ENCODE assay signal across 9 cellular contexts in genomic region chr5:96968074-96968473, GRCh38. TPM values are rescaled to one million over a fixed set of nuclear protein-coding genes. Genes with fewer than 3 reads are reported as not detected.
DNase-seq lines count a peak whose midpoint lies in the region; ATAC-seq, FAIRE-seq and TF ChIP-seq lines count a peak whose summit lies in the region.
"Had no signal": no experiment of that assay in that cellular context is flagged by ENCODE, and none has a peak within 500 bp of the region (broad histone marks: within the 10 kb centered on the region; RNA-seq: fewer than 3 reads in every experiment).

No MANE protein-coding gene starts in this region.

- no peaks in the 10 kb centered on the region for H3K9me3 Mint-ChIP-seq in nephron
- H3K9me3 Mint-ChIP-seq in activated CD8-positive, alpha-beta memory T cell treated with anti-CD3 and anti-CD28 coated beads, Interleukin-2, amount 10 ng/mL, durations not matched to agents 7 days and 5 days (ENCODE audit: low read depth) = peaks cover 3% of the 10 kb centered on the region

- H3K27ac ChIP-seq in kidney (ENCODE audit: low read depth in 2 of 2, low read length in 2 of 2) = no peak overlapping the region

- H3K36me3 ChIP-seq in kidney (ENCODE audit: control insufficient read depth in 1 of 2, insufficient read depth in 2 of 2, low read length in 2 of 2) = no peaks in the 10 kb centered on the region

- ATAC-seq in activated CD8-positive, alpha-beta memory T cell treated with anti-CD3 and anti-CD28 coated beads, Interleukin-2, amount 10 ng/mL, durations not matched to agents 7 days and 5 days = no peak

- H3K4me3 ChIP-seq in epithelial cell of esophagus (ENCODE audit: low read length) (no peak overlapping the region), kidney (ENCODE audit: low read length in 2 of 2) (no peak overlapping the region)

- no peaks in the 10 kb centered on the region for H3K9me3 ChIP-seq in kidney (ENCODE audit: control insufficient read depth in 1 of 2, low read length in 2 of 2)

- intact Hi-C loops in kidney (cut with DNase I) = no loop called here

- FAIRE-seq in GM19239 (lab: Jason Lieb, UNC) (no peak), kidney (lab: Jason Lieb, UNC) (no peak)

- H3K36me3 Mint-ChIP-seq in nephron (ENCODE audit: low read depth) = peaks cover 5% of the 10 kb centered on the region
- peaks cover 47% of the 10 kb centered on the region for H3K36me3 Mint-ChIP-seq in activated CD8-positive, alpha-beta memory T cell treated with anti-CD3 and anti-CD28 coated beads, Interleukin-2, amount 10 ng/mL, durations not matched to agents 7 days and 5 days

- no peak overlapping the region for H3K9ac ChIP-seq in kidney (ENCODE audit: low read length in 2 of 2)

- no peak for TF ChIP-seq CTCF in epithelial cell of esophagus (IDR thresholded peaks at IDR 0.05; ENCODE audit: insufficient read depth, low read depth, low read length, missing control alignments)
- no peak for TF ChIP-seq CTCF in nephron (IDR thresholded peaks at IDR 0.05; ENCODE audit: unreplicated experiment in 3 of 3)
- TF ChIP-seq CTCF in kidney (IDR thresholded peaks at IDR 0.05; ENCODE audit: borderline replicate concordance, extremely low read depth, insufficient read depth) = no peak

- peaks cover 5% of the 10 kb centered on the region for H3K27me3 Mint-ChIP-seq in nephron (ENCODE audit: low read depth)
- H3K27me3 Mint-ChIP-seq in activated CD8-positive, alpha-beta memory T cell treated with anti-CD3 and anti-CD28 coated beads, Interleukin-2, amount 10 ng/mL, durations not matched to agents 7 days and 5 days = no peaks in the 10 kb centered on the region

- no peak overlapping the region for H3K4me3 Mint-ChIP-seq in nephron
- H3K4me3 Mint-ChIP-seq in activated CD8-positive, alpha-beta memory T cell treated with anti-CD3 and anti-CD28 coated beads, Interleukin-2, amount 10 ng/mL, durations not matched to agents 7 days and 5 days = no peak overlapping the region

- peak overlapping the region; percentile 32 to 65 (median 45) for H3K27ac Mint-ChIP-seq in nephron
- H3K27ac Mint-ChIP-seq in activated CD8-positive, alpha-beta memory T cell treated with anti-CD3 and anti-CD28 coated beads, Interleukin-2, amount 10 ng/mL, durations not matched to agents 7 days and 5 days = no peak overlapping the region

- CTCF ChIA-PET in activated CD8-positive, alpha-beta memory T cell treated with anti-CD3 and anti-CD28 coated beads, Interleukin-2, amount 10 ng/mL, durations not matched to agents 7 days and 5 days (lab: Charles Lee) = no interaction called here

- H3K4me1 Mint-ChIP-seq in nephron = peaks cover 33% of the 10 kb centered on the region
- H3K4me1 Mint-ChIP-seq in activated CD8-positive, alpha-beta memory T cell treated with anti-CD3 and anti-CD28 coated beads, Interleukin-2, amount 10 ng/mL, durations not matched to agents 7 days and 5 days = peaks cover 63% of the 10 kb centered on the region

- DNase-seq in DMS 273 (lab: John Stamatoyannopoulos, UW; ENCODE audit: unreplicated experiment) (peak; percentile 67), NCI-H226 (peak; percentile 59), epithelial cell of esophagus (ENCODE audit: low read depth) (peak; percentile 44), iPS-NIHi11 (ENCODE audit: low spot score) (no peak), GM19239 (ENCODE audit: insufficient read length, low spot score) (no peak), kidney (no peak)
- DNase-seq in activated CD8-positive, alpha-beta memory T cell treated with anti-CD3 and anti-CD28 coated beads, Interleukin-2, amount 10 ng/mL, durations not matched to agents 7 days and 5 days = no peak
- DNase-seq: T-helper 1 cell had no signal

- peaks cover 5 to 10% of the 10 kb centered on the region in 2 donors for H3K4me1 ChIP-seq in kidney (ENCODE audit: control insufficient read depth in 1 of 2, insufficient read depth in 1 of 2, low read depth in 1 of 2, low read length in 2 of 2)

RNA-seq across cellular contexts. Expression of gene LNPEP, which starts 32.2 kb away (rescaled TPM):
- total RNA-seq in activated CD8-positive, alpha-beta memory T cell treated with anti-CD3 and anti-CD28 coated beads, Interleukin-2, amount 10 ng/mL, durations not matched to agents 7 days and 5 days = 10 to 100 TPM; 67.4 to 80.4 TPM
- 74.3 TPM for total RNA-seq in kidney
- polyA plus RNA-seq in kidney (ENCODE audit: insufficient read depth, low read depth, low replicate concordance) = 6.5 TPM

Comparison
In these comparisons a context has a peak if more than half of its experiments do, and no peak if none do; other contexts are left out.
1. DNase-seq: peak in DMS 273 (single experiment), NCI-H226 (single experiment) and epithelial cell of esophagus (single experiment); none in iPS-NIHi11 (single experiment), GM19239 (single experiment), activated CD8-positive, alpha-beta memory T cell treated with anti-CD3 and anti-CD28 coated beads, Interleukin-2, amount 10 ng/mL, durations not matched to agents 7 days and 5 days (single experiment) and kidney (single experiment).